ENCODE assay signal across 22 cellular contexts in genomic region chr6:44186691-44187025, GRCh38. TPM values are rescaled to one million over a fixed set of nuclear protein-coding genes. Genes with fewer than 3 reads are reported as not detected.
DNase-seq lines count a peak whose midpoint lies in the region; ATAC-seq, FAIRE-seq and TF ChIP-seq lines count a peak whose summit lies in the region.
"Had no signal": no experiment of that assay in that cellular context is flagged by ENCODE, and none has a peak within 500 bp of the region (broad histone marks: within the 10 kb centered on the region; RNA-seq: fewer than 3 reads in every experiment).

No MANE protein-coding gene starts in this region.

- no peaks in the 10 kb centered on the region for H3K36me3 Mint-ChIP-seq in stimulated activated effector memory CD8-positive, alpha-beta T cell treated with anti-CD3 and anti-CD28 coated beads, Interleukin-12 subunit alpha, Interleukin-12 subunit beta, amount 100 ng/mL, for 72 hours
- H3K36me3 Mint-ChIP-seq in nephron progenitor cell (ENCODE audit: low read depth), result no peaks in the 10 kb centered on the region
- no peaks in the 10 kb centered on the region for H3K36me3 Mint-ChIP-seq in osteocyte (ENCODE audit: unreplicated experiment)

- no peak for TF ChIP-seq RAD21 in K562 (CRISPR knock-in tag; conservative IDR thresholded peaks at IDR 0.05 in 1 of 2, IDR thresholded peaks at IDR 0.05 in 1 of 2)

- no peak for TF ChIP-seq POLR2A in K562 (conservative IDR thresholded peaks at IDR 0.05)

- no peak for TF ChIP-seq CTCF in PC-3 (conservative IDR thresholded peaks at IDR 0.05; ENCODE audit: low read depth, low read length)
- no peak for TF ChIP-seq CTCF in K562 (IDR thresholded peaks at IDR 0.05 in 2 of 3, conservative IDR thresholded peaks at IDR 0.05 in 1 of 3; ENCODE audit: insufficient read depth in 2 of 3, low read depth in 1 of 3, low read length in 3 of 3)
- TF ChIP-seq CTCF in nephron progenitor cell (IDR thresholded peaks at IDR 0.05), result no peak
- no peak for TF ChIP-seq CTCF in osteocyte (IDR thresholded peaks at IDR 0.05)
- TF ChIP-seq CTCF in pancreas (IDR thresholded peaks at IDR 0.05), result no peak

- intact Hi-C loops in PC-3 (cut with micrococcal nuclease), result no loop called here
- intact Hi-C loops in K562 (cut with micrococcal nuclease), result no loop called here
- intact Hi-C loops in right cardiac atrium (cut with DNase I), result no loop called here
- intact Hi-C loops in pancreas (cut with DNase I), result no loop called here

- H3K27me3 ChIP-seq in PC-3 (ENCODE audit: low read length) (no peaks in the 10 kb centered on the region), K562 (ENCODE audit: control insufficient read depth in 2 of 2, insufficient read depth in 2 of 2, low read length in 2 of 2) (no peaks in the 10 kb centered on the region), right cardiac atrium (ENCODE audit: control insufficient read depth, insufficient read depth) (no peaks in the 10 kb centered on the region), pancreas (no peaks in the 10 kb centered on the region)

- peak overlapping the region; percentile 4 for H3K27ac Mint-ChIP-seq in stimulated activated effector memory CD8-positive, alpha-beta T cell treated with anti-CD3 and anti-CD28 coated beads, Interleukin-12 subunit alpha, Interleukin-12 subunit beta, amount 100 ng/mL, for 72 hours
- H3K27ac Mint-ChIP-seq in nephron progenitor cell (no peak overlapping the region), osteocyte (ENCODE audit: unreplicated experiment) (no peak overlapping the region)
- H3K27ac Mint-ChIP-seq: HFFc6 had no signal

- H4K20me1 ChIP-seq in PC-3 (ENCODE audit: low read length) (no peaks in the 10 kb centered on the region), K562 (replicated peaks; ENCODE audit: control insufficient read depth, insufficient read depth, low read length) (no peaks in the 10 kb centered on the region)

- H3K4me3 ChIP-seq in PC-3 (ENCODE audit: low read length) (no peak overlapping the region), K562 (no peak overlapping the region), right cardiac atrium (ENCODE audit: low read length) (no peak overlapping the region), pancreas (no peak overlapping the region)
- H3K4me3 ChIP-seq: SK-N-MC had no signal

- BruUV-seq in PC-3 (replicated peaks; lab: Mats Ljungman, UMichigan) (no TSS peak), K562 (replicated peaks; lab: Mats Ljungman, UMichigan) (no TSS peak)

- ATAC-seq in PC-3 (no peak; the same call in 1 of the 2 replicates), K562 (no peak), right cardiac atrium (peak; percentile 83 to 90), pancreas (no peak)
- no peak for ATAC-seq in stimulated activated effector memory CD8-positive, alpha-beta T cell treated with anti-CD3 and anti-CD28 coated beads, Interleukin-12 subunit alpha, Interleukin-12 subunit beta, amount 100 ng/mL, for 72 hours

- H3K27ac ChIP-seq in PC-3 (ENCODE audit: low read length) (no peak overlapping the region), K562 (ENCODE audit: extremely low read depth, low read depth, low read length) (no peak overlapping the region), right cardiac atrium (ENCODE audit: low read length) (no peak overlapping the region), pancreas (no peak overlapping the region)
- H3K27ac ChIP-seq: SK-N-MC had no signal

- no peaks in the 10 kb centered on the region for H3F3A ChIP-seq in PC-3 (ENCODE audit: low read length, unreplicated experiment)

- in situ Hi-C loops in K562 (cut with MboI), result no loop called here

- H3K36me3 ChIP-seq in PC-3 (ENCODE audit: low read depth, low read length) (no peaks in the 10 kb centered on the region), K562 (ENCODE audit: control insufficient read depth, insufficient read depth, low read length) (no peaks in the 10 kb centered on the region), pancreas (no peaks in the 10 kb centered on the region)

- 0 out of 2 replicates have a peak overlapping the region, but pooled peaks have one; percentile 34 for H2AFZ ChIP-seq in PC-3 (ENCODE audit: low read length)
- H2AFZ ChIP-seq in K562 (ENCODE audit: low read depth, low read length), result peak overlapping the region; percentile 96

- H3K4me1 ChIP-seq in PC-3 (ENCODE audit: insufficient read depth, low read length) (no peaks in the 10 kb centered on the region), K562 (replicated peaks in 1 of 2; ENCODE audit: control insufficient read depth in 2 of 2, insufficient read depth in 2 of 2, low read length in 2 of 2) (peaks cover 10 to 11% of the 10 kb centered on the region in 2 experiments; a peak in 3 of 5 replicates), right cardiac atrium (ENCODE audit: control insufficient read depth, insufficient read depth, low read length) (no peaks in the 10 kb centered on the region), pancreas (no peaks in the 10 kb centered on the region)
- H3K4me1 ChIP-seq: Caco-2 had no signal

- no peaks in the 10 kb centered on the region for H3K9me2 ChIP-seq in PC-3 (replicated peaks; ENCODE audit: low read length)

- H3K4me1 Mint-ChIP-seq in stimulated activated effector memory CD8-positive, alpha-beta T cell treated with anti-CD3 and anti-CD28 coated beads, Interleukin-12 subunit alpha, Interleukin-12 subunit beta, amount 100 ng/mL, for 72 hours, result peaks cover 8% of the 10 kb centered on the region
- H3K4me1 Mint-ChIP-seq in nephron progenitor cell (peaks cover 31% of the 10 kb centered on the region), osteocyte (ENCODE audit: unreplicated experiment) (no peaks in the 10 kb centered on the region)

- H3K9ac ChIP-seq in PC-3 (ENCODE audit: low read length) (no peak overlapping the region), K562 (ENCODE audit: insufficient read depth in 1 of 2, low read depth in 2 of 2, low read length in 2 of 2) (peak overlapping the region in 1 of 2 experiments; percentile 51; a peak in 1 of 4 replicates)

- no peaks in the 10 kb centered on the region for H3K9me3 Mint-ChIP-seq in stimulated activated effector memory CD8-positive, alpha-beta T cell treated with anti-CD3 and anti-CD28 coated beads, Interleukin-12 subunit alpha, Interleukin-12 subunit beta, amount 100 ng/mL, for 72 hours
- H3K9me3 Mint-ChIP-seq in nephron progenitor cell, result no peaks in the 10 kb centered on the region
- no peaks in the 10 kb centered on the region for H3K9me3 Mint-ChIP-seq in osteocyte (ENCODE audit: unreplicated experiment)
- H3K9me3 Mint-ChIP-seq: HFFc6 had no signal

- H3K9me1 ChIP-seq in K562 (ENCODE audit: control insufficient read depth, insufficient read depth, low read length), result no peaks in the 10 kb centered on the region

- no peaks in the 10 kb centered on the region for H3K79me2 ChIP-seq in PC-3 (ENCODE audit: low read length)
- no peaks in the 10 kb centered on the region for H3K79me2 ChIP-seq in K562 (ENCODE audit: control insufficient read depth, insufficient read depth, low read length)

- H3K9me3 ChIP-seq in PC-3 (ENCODE audit: low read length) (no peaks in the 10 kb centered on the region), K562 (replicated peaks; ENCODE audit: control insufficient read depth, insufficient read depth, low read depth, low read length) (no peaks in the 10 kb centered on the region), right cardiac atrium (ENCODE audit: control insufficient read depth, low read length) (no peaks in the 10 kb centered on the region), pancreas (no peaks in the 10 kb centered on the region)
- H3K9me3 ChIP-seq: Caco-2 had no signal

- no peak for DNase-seq in PC-3
- DNase-seq in K562 (ENCODE audit: extremely low read depth in 1 of 4, low spot score in 3 of 4), result no peak
- DNase-seq in right cardiac atrium, result no peak
- DNase-seq in stimulated activated effector memory CD8-positive, alpha-beta T cell treated with anti-CD3 and anti-CD28 coated beads, Interleukin-12 subunit alpha, Interleukin-12 subunit beta, amount 100 ng/mL, for 72 hours (ENCODE audit: low spot score in 2 of 2), result no peak
- no peak for DNase-seq in nephron progenitor cell
- no peak for DNase-seq in DMS53 treated with DMSO at 0.1 percent for 48 hours (lab: John Stamatoyannopoulos, UW; ENCODE audit: unreplicated experiment)
- no peak for DNase-seq in osteocyte (ENCODE audit: extremely low spot score, unreplicated experiment)
- no peak for DNase-seq in pancreas
- DNase-seq: ACHN; AML-193; Caco-2; DMS153; EL; HFFc6; IMR-90; NCI-H1105; NCI-H187; NCI-H446 treated with DMSO at 0.1 percent for 48 hours; NK-92 treated with Interleukin-12 subunit alpha and Interleukin-12 subunit beta, amount 100 ng/mL, for 24 hours had no signal

- no peak for TF ChIP-seq EP300 in K562 (IDR thresholded peaks at IDR 0.05; ENCODE audit: low read length)

- H3K27me3 Mint-ChIP-seq in nephron progenitor cell (ENCODE audit: low read depth, poor library complexity) (peaks cover 12% of the 10 kb centered on the region), osteocyte (ENCODE audit: unreplicated experiment) (peaks cover 25% of the 10 kb centered on the region)

- CTCF ChIA-PET in PC-3 (lab: Charles Lee), result no interaction called here
- CTCF ChIA-PET in K562 (lab: Yijun Ruan, JAX; ENCODE audit: low intra/inter-chr PET ratio), result no interaction called here

- H3K4me2 ChIP-seq in PC-3 (ENCODE audit: low read length), result no peak overlapping the region
- H3K4me2 ChIP-seq in K562 (ENCODE audit: insufficient read depth, low read length), result no peak overlapping the region

- POLR2A ChIA-PET in PC-3 (lab: Charles Lee; ENCODE audit: unreplicated experiment), result no interaction called here
- POLR2A ChIA-PET in K562 (lab: Yijun Ruan, JAX), result interaction anchor here (1.1 to 2.4 kb wide), 4 partner anchors 9 to 60 kb away, joined by 4 to 11 read pairs (median 7); partner anchors contain the start of gene HSP90AB1

- FAIRE-seq in K562 (lab: Jason Lieb, UNC) (no peak), pancreas (lab: Jason Lieb, UNC) (no peak)

- no peak overlapping the region for H3K4me3 Mint-ChIP-seq in stimulated activated effector memory CD8-positive, alpha-beta T cell treated with anti-CD3 and anti-CD28 coated beads, Interleukin-12 subunit alpha, Interleukin-12 subunit beta, amount 100 ng/mL, for 72 hours
- H3K4me3 Mint-ChIP-seq in nephron progenitor cell (no peak overlapping the region), osteocyte (ENCODE audit: unreplicated experiment) (no peak overlapping the region)
- H3K4me3 Mint-ChIP-seq: HFFc6 had no signal

- 64% methylated on average over 5 of the region's 5 CpGs for WGBS in K562 (ENCODE audit: insufficient coverage, low coverage, missing lambda C conversion rate)
- WGBS in right cardiac atrium, result 73% methylated on average over 5 of the region's 5 CpGs
- 86 to 92% methylated on average over 5 of the region's 5 CpGs for WGBS in pancreas, 2 donors

RNA-seq across cellular contexts. Expression of gene CAPN11, which starts 28.0 kb away (rescaled TPM):
- total RNA-seq in PC-3 (2014; rRNA removed) (not detected in 2 replicates), K562 (2014; rRNA removed) (0.20 and 0.41 TPM in 2 replicates), K562 (2014; rRNA removed; fragmentation: Illumina TruSeq; extraction: Trizol) (0.13 and 0.18 TPM in 2 replicates), K562 (2015; rRNA removed; fragmentation: Illumina TruSeq; extraction: Trizol) (0.07 and 0.11 TPM in 2 replicates), K562 (2021) (0.07 and 0.18 TPM in 2 replicates), right cardiac atrium (under 1 TPM in 1 of 4 donors, not detected in 3; 0.38 TPM), osteocyte (not detected in 2 replicates), pancreas (under 1 TPM in 4 of 6 donors, not detected in 2; 0.06 to 0.23 (median 0.14) TPM)
- total RNA-seq in K562 (2011; cell fraction: chromatin; rRNA removed; ENCODE audit: low replicate concordance), result 2.2 and 4.6 TPM in 2 replicates
- total RNA-seq in K562 (2011; cell fraction: nucleolus; rRNA removed), result 1.8 and 2.5 TPM in 2 replicates
- 1.6 and 1.9 TPM in 2 replicates for total RNA-seq in K562 (2011; cell fraction: nucleoplasm; rRNA removed)
- polyA plus RNA-seq in K562 (2011; rRNA removed) (0.30 and 0.46 TPM in 2 replicates), K562 (2014; fragmentation: Illumina TruSeq; extraction: Trizol) (0.15 and 0.19 TPM in 2 replicates), K562 (2014; fragmentation: Nextera tagmentation; extraction: Ambion mirVana) (under 1 TPM in 1 of 2 experiments, not detected in 1; 0.03 TPM), K562 (2014; rRNA removed) (0.04 and 0.61 TPM in 2 replicates), right cardiac atrium (0.27 TPM), pancreas (under 1 TPM; 0.75 to 0.76 TPM)
- polyA plus RNA-seq in K562 (2011; cell fraction: cytosol; rRNA removed), result 0.15 and 0.57 TPM in 2 replicates
- 3.4 and 5.7 TPM in 2 replicates for polyA plus RNA-seq in K562 (2011; cell fraction: nucleus; rRNA removed)
- 0.35 and 1.5 TPM in 2 replicates for polyA plus RNA-seq in K562 (2012)
- polyA minus RNA-seq in K562 (2011; rRNA and poly(A)+ RNA removed), result 0.24 and 0.25 TPM in 2 replicates
- polyA minus RNA-seq in K562 (2011; cell fraction: cytosol; rRNA and poly(A)+ RNA removed), result 0.48 TPM in 1 of 2 replicates, not detected in the other
- 0.67 and 0.81 TPM in 2 replicates for polyA minus RNA-seq in K562 (2011; cell fraction: nucleus; rRNA and poly(A)+ RNA removed)
- total RNA-seq: Caco-2, H4, HFFc6, HT-29, IMR-90 had no signal
- polyA plus RNA-seq: IMR-90 had no signal

RNA-seq across cellular contexts. Expression of gene MYMX, which starts 30.1 kb away (rescaled TPM):
- not detected in 2 replicates for total RNA-seq in PC-3 (2014; rRNA removed)
- total RNA-seq in K562 (2011; cell fraction: chromatin; rRNA removed; ENCODE audit: low replicate concordance), result not detected in 2 replicates
- total RNA-seq in K562 (2011; cell fraction: nucleolus; rRNA removed), result not detected in 2 replicates
- total RNA-seq in K562 (2011; cell fraction: nucleoplasm; rRNA removed), result not detected in 2 replicates
- not detected in 2 replicates for total RNA-seq in K562 (2014; rRNA removed)
- total RNA-seq in K562 (2014; rRNA removed; fragmentation: Illumina TruSeq; extraction: Trizol), result not detected in 2 replicates
- not detected in 2 replicates for total RNA-seq in K562 (2015; rRNA removed; fragmentation: Illumina TruSeq; extraction: Trizol)
- not detected in 2 replicates for total RNA-seq in K562 (2021)
- 0.12 TPM in 1 of 2 replicates, not detected in the other for polyA plus RNA-seq in K562 (2011; rRNA removed)
- 0.12 TPM in 1 of 2 replicates, not detected in the other for polyA plus RNA-seq in K562 (2011; cell fraction: cytosol; rRNA removed)
- 0.20 TPM in 1 of 2 replicates, not detected in the other for polyA plus RNA-seq in K562 (2011; cell fraction: nucleus; rRNA removed)
- 0.17 and 0.23 TPM in 2 replicates for polyA plus RNA-seq in K562 (2012)
- polyA plus RNA-seq in K562 (2014; fragmentation: Illumina TruSeq; extraction: Trizol), result not detected in 2 replicates
- polyA plus RNA-seq in K562 (2014; fragmentation: Nextera tagmentation; extraction: Ambion mirVana), result not detected
- 0.12 TPM in 1 of 2 replicates, not detected in the other for polyA plus RNA-seq in K562 (2014; rRNA removed)
- polyA minus RNA-seq in K562 (2011; rRNA and poly(A)+ RNA removed), result not detected in 2 replicates
- polyA minus RNA-seq in K562 (2011; cell fraction: cytosol; rRNA and poly(A)+ RNA removed), result not detected in 2 replicates
- 0.56 TPM in 1 of 2 replicates, not detected in the other for polyA minus RNA-seq in K562 (2011; cell fraction: nucleus; rRNA and poly(A)+ RNA removed)
- total RNA-seq in right cardiac atrium, result 1 to 10 TPM in 1 of 4 donors, under 1 TPM in 3; 0.54 to 2.3 (median 0.77) TPM
- polyA plus RNA-seq in right cardiac atrium, result 0.88 TPM
- total RNA-seq in osteocyte, result not detected in 2 replicates
- total RNA-seq in pancreas, result 1 to 10 TPM; 1.1 to 4.3 (median 2.2) TPM
- polyA plus RNA-seq in pancreas, result under 1 TPM; 0.34 to 0.73 TPM
- total RNA-seq: Caco-2, H4, HFFc6, HT-29, IMR-90 had no signal
- polyA plus RNA-seq: IMR-90 had no signal

RNA-seq across cellular contexts. Expression of gene SLC29A1, which starts 36.7 kb away (rescaled TPM):
- 54.7 and 60.4 TPM in 2 replicates for total RNA-seq in PC-3 (2014; rRNA removed)
- total RNA-seq in K562 (2011; cell fraction: chromatin; rRNA removed; ENCODE audit: low replicate concordance), result 171 and 379 TPM in 2 replicates
- 331 and 348 TPM in 2 replicates for total RNA-seq in K562 (2011; cell fraction: nucleolus; rRNA removed)
- 305 and 360 TPM in 2 replicates for total RNA-seq in K562 (2011; cell fraction: nucleoplasm; rRNA removed)
- total RNA-seq in K562 (2014; rRNA removed), result 57.7 and 89.5 TPM in 2 replicates
- total RNA-seq in K562 (2014; rRNA removed; fragmentation: Illumina TruSeq; extraction: Trizol), result 32.8 and 35.3 TPM in 2 replicates
- 43.2 and 44.3 TPM in 2 replicates for total RNA-seq in K562 (2015; rRNA removed; fragmentation: Illumina TruSeq; extraction: Trizol)
- total RNA-seq in K562 (2021), result 103 and 107 TPM in 2 replicates
- polyA plus RNA-seq in K562 (2011; rRNA removed), result 148 and 204 TPM in 2 replicates
- 291 and 372 TPM in 2 replicates for polyA plus RNA-seq in K562 (2011; cell fraction: cytosol; rRNA removed)
- 496 and 544 TPM in 2 replicates for polyA plus RNA-seq in K562 (2011; cell fraction: nucleus; rRNA removed)
- polyA plus RNA-seq in K562 (2012), result 90.3 and 112 TPM in 2 replicates
- 136 and 170 TPM in 2 replicates for polyA plus RNA-seq in K562 (2014; fragmentation: Illumina TruSeq; extraction: Trizol)
- polyA plus RNA-seq in K562 (2014; fragmentation: Nextera tagmentation; extraction: Ambion mirVana), result 10 to 100 TPM; 18.9 to 42.0 TPM
- polyA plus RNA-seq in K562 (2014; rRNA removed), result 140 and 147 TPM in 2 replicates
- polyA minus RNA-seq in K562 (2011; rRNA and poly(A)+ RNA removed), result 119 and 153 TPM in 2 replicates
- 67.5 and 84.3 TPM in 2 replicates for polyA minus RNA-seq in K562 (2011; cell fraction: cytosol; rRNA and poly(A)+ RNA removed)
- polyA minus RNA-seq in K562 (2011; cell fraction: nucleus; rRNA and poly(A)+ RNA removed), result 71.0 and 95.0 TPM in 2 replicates
- total RNA-seq in right cardiac atrium, result 100 to 1,000 TPM; 129 to 177 (median 144) TPM
- polyA plus RNA-seq in right cardiac atrium, result 63.2 TPM
- 130 and 135 TPM in 2 replicates for total RNA-seq in osteocyte
- total RNA-seq in pancreas, result 10 to 100 TPM; 24.8 to 72.7 (median 44.4) TPM
- polyA plus RNA-seq in pancreas, result 10 to 100 TPM; 35.5 to 89.8 TPM

RNA-seq across cellular contexts. Expression of gene TMEM63B, which starts 59.3 kb away (rescaled TPM):
- total RNA-seq in PC-3 (2014; rRNA removed), result 23.6 and 26.9 TPM in 2 replicates
- total RNA-seq in K562 (2011; cell fraction: chromatin; rRNA removed; ENCODE audit: low replicate concordance), result 125 and 274 TPM in 2 replicates
- 162 and 166 TPM in 2 replicates for total RNA-seq in K562 (2011; cell fraction: nucleolus; rRNA removed)
- 160 TPM in 2 replicates for total RNA-seq in K562 (2011; cell fraction: nucleoplasm; rRNA removed)
- 12.6 and 22.5 TPM in 2 replicates for total RNA-seq in K562 (2014; rRNA removed)
- 10.8 and 14.4 TPM in 2 replicates for total RNA-seq in K562 (2014; rRNA removed; fragmentation: Illumina TruSeq; extraction: Trizol)
- total RNA-seq in K562 (2015; rRNA removed; fragmentation: Illumina TruSeq; extraction: Trizol), result 14.0 and 14.3 TPM in 2 replicates
- 39.2 and 39.4 TPM in 2 replicates for total RNA-seq in K562 (2021)
- 37.0 and 59.6 TPM in 2 replicates for polyA plus RNA-seq in K562 (2011; rRNA removed)
- 69.9 and 86.4 TPM in 2 replicates for polyA plus RNA-seq in K562 (2011; cell fraction: cytosol; rRNA removed)
- 128 and 148 TPM in 2 replicates for polyA plus RNA-seq in K562 (2011; cell fraction: nucleus; rRNA removed)
- 27.9 and 28.7 TPM in 2 replicates for polyA plus RNA-seq in K562 (2012)
- 32.5 and 35.7 TPM in 2 replicates for polyA plus RNA-seq in K562 (2014; fragmentation: Illumina TruSeq; extraction: Trizol)
- under 1 TPM; 0.14 to 0.17 TPM for polyA plus RNA-seq in K562 (2014; fragmentation: Nextera tagmentation; extraction: Ambion mirVana)
- 26.8 and 31.0 TPM in 2 replicates for polyA plus RNA-seq in K562 (2014; rRNA removed)
- 52.7 and 68.9 TPM in 2 replicates for polyA minus RNA-seq in K562 (2011; rRNA and poly(A)+ RNA removed)
- polyA minus RNA-seq in K562 (2011; cell fraction: cytosol; rRNA and poly(A)+ RNA removed), result 35.2 and 46.9 TPM in 2 replicates
- polyA minus RNA-seq in K562 (2011; cell fraction: nucleus; rRNA and poly(A)+ RNA removed), result 25.6 and 33.4 TPM in 2 replicates
- 10 to 100 TPM; 41.4 to 44.8 (median 43.4) TPM for total RNA-seq in right cardiac atrium
- polyA plus RNA-seq in right cardiac atrium, result 27.7 TPM
- 36.1 and 36.2 TPM in 2 replicates for total RNA-seq in osteocyte
- total RNA-seq in pancreas, result 10 to 100 TPM in 4 of 6 donors, 1 to 10 TPM in 2; 7.2 to 19.9 (median 11.4) TPM
- 10 to 100 TPM; 12.1 to 16.9 TPM for polyA plus RNA-seq in pancreas

RNA-seq across cellular contexts. Expression of gene MRPL14, which starts 59.4 kb away (rescaled TPM):
- total RNA-seq in PC-3 (2014; rRNA removed) (164 and 192 TPM in 2 replicates), K562 (2014; rRNA removed) (166 and 199 TPM in 2 replicates), K562 (2014; rRNA removed; fragmentation: Illumina TruSeq; extraction: Trizol) (97.5 and 126 TPM in 2 replicates), K562 (2015; rRNA removed; fragmentation: Illumina TruSeq; extraction: Trizol) (130 and 136 TPM in 2 replicates), K562 (2021) (143 and 149 TPM in 2 replicates), right cardiac atrium (10 to 100 TPM; 31.0 to 38.1 (median 36.6) TPM), osteocyte (36.5 and 38.9 TPM in 2 replicates), pancreas (10 to 100 TPM in 4 of 6 donors, 1 to 10 TPM in 2; 8.7 to 16.4 (median 14.1) TPM)
- total RNA-seq in K562 (2011; cell fraction: chromatin; rRNA removed; ENCODE audit: low replicate concordance), result 39.2 and 66.5 TPM in 2 replicates
- 54.2 and 60.8 TPM in 2 replicates for total RNA-seq in K562 (2011; cell fraction: nucleolus; rRNA removed)
- total RNA-seq in K562 (2011; cell fraction: nucleoplasm; rRNA removed), result 55.7 and 67.6 TPM in 2 replicates
- polyA plus RNA-seq in K562 (2011; rRNA removed) (145 and 165 TPM in 2 replicates), K562 (2014; fragmentation: Illumina TruSeq; extraction: Trizol) (134 and 163 TPM in 2 replicates), K562 (2014; fragmentation: Nextera tagmentation; extraction: Ambion mirVana) (100 to 1,000 TPM; 414 to 424 TPM), K562 (2014; rRNA removed) (195 and 240 TPM in 2 replicates), right cardiac atrium (44.7 TPM), pancreas (10 to 100 TPM; 12.5 to 30.4 TPM)
- 149 and 217 TPM in 2 replicates for polyA plus RNA-seq in K562 (2011; cell fraction: cytosol; rRNA removed)
- polyA plus RNA-seq in K562 (2011; cell fraction: nucleus; rRNA removed), result 68.7 and 82.6 TPM in 2 replicates
- 102 and 171 TPM in 2 replicates for polyA plus RNA-seq in K562 (2012)
- polyA minus RNA-seq in K562 (2011; rRNA and poly(A)+ RNA removed), result 39.8 and 41.8 TPM in 2 replicates
- polyA minus RNA-seq in K562 (2011; cell fraction: cytosol; rRNA and poly(A)+ RNA removed), result 38.6 and 39.1 TPM in 2 replicates
- 15.3 and 25.4 TPM in 2 replicates for polyA minus RNA-seq in K562 (2011; cell fraction: nucleus; rRNA and poly(A)+ RNA removed)

Comparison
In these comparisons a context has a peak if more than half of its experiments do, and no peak if none do; other contexts are left out.
1. ATAC-seq: peak in right cardiac atrium (2 of 2); none in PC-3 (single experiment), K562 (single experiment), stimulated activated effector memory CD8-positive, alpha-beta T cell treated with anti-CD3 and anti-CD28 coated beads, Interleukin-12 subunit alpha, Interleukin-12 subunit beta, amount 100 ng/mL, for 72 hours (single experiment) and pancreas (0 of 4).